ENCODE assay signal across 14 cellular contexts in the genomic region with DNA sequence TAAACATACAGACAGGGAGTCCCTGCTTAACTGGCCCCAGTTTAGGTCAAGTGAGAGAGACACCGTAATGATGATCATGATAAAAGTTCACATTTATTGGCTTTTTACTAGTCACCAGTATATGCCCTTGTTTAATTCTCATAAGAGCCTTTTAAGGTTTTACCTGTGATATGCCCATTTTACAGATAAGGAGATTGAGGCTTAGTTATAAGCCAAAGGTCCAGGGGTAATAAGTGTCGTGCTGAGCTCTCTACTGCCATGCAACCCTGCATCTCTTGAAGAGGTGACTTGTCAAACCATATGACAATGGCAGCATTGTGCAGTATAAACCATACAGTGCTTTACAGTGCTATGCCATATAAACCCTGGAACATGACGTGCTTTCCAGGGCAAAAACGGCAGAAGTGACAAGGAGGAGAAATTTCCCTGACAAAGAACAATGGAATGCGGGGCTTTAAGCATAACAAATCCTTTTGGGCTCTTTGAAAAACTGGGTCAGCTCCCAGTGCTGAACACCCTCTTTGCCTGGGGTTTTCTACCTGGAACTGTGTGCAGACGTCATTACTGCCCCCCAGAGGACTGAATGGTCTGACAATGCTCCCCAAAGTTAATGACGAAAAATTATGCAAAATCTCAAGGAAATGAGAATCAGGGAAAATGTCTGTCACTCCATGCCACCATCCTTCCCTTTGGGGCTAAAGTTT. TPM values are rescaled to one million over a fixed set of nuclear protein-coding genes. Genes with fewer than 3 reads are reported as not detected.
DNase-seq lines count a peak whose midpoint lies in the region; ATAC-seq and TF ChIP-seq lines count a peak whose summit lies in the region.
"Had no signal": no experiment of that assay in that cellular context is flagged by ENCODE, and none has a peak within 500 bp of the region (broad histone marks: within the 10 kb centered on the region; RNA-seq: fewer than 3 reads in every experiment).

No MANE protein-coding gene starts in this region.

- intact Hi-C loops in CD14-positive monocyte (cut with micrococcal nuclease): no loop called here

- H3K27me3 Mint-ChIP-seq in nephron progenitor cell (ENCODE audit: low read depth, poor library complexity) (peaks cover 12% of the 10 kb centered on the region), CD14-positive monocyte (ENCODE audit: low read depth in 3 of 3) (peaks cover 5 to 10% (median 7%) of the 10 kb centered on the region in 3 donors)

- no peak overlapping the region for H3K4me3 Mint-ChIP-seq in nephron progenitor cell
- H3K4me3 Mint-ChIP-seq in CD14-positive monocyte: no peak overlapping the region
- H3K4me3 Mint-ChIP-seq: activated CD8-positive, alpha-beta memory T cell treated with anti-CD3 and anti-CD28 coated beads, Interleukin-2, amount 10 ng/mL, durations not matched to agents 7 days and 5 days; immature natural killer cell had no signal

- peak; percentile 17 for TF ChIP-seq CTCF in nephron progenitor cell (IDR thresholded peaks at IDR 0.05)
- TF ChIP-seq CTCF in CD14-positive monocyte (IDR thresholded peaks at IDR 0.05): no peak

- no peak for ATAC-seq in HG03196 (IDR thresholded peaks at IDR 0.05; ENCODE audit: unreplicated experiment)
- ATAC-seq: activated CD8-positive, alpha-beta memory T cell treated with anti-CD3 and anti-CD28 coated beads, Interleukin-2, amount 10 ng/mL, durations not matched to agents 7 days and 5 days had no signal

- peaks cover 7% of the 10 kb centered on the region for H3K4me1 Mint-ChIP-seq in nephron progenitor cell
- H3K4me1 Mint-ChIP-seq in CD14-positive monocyte: no peaks in the 10 kb centered on the region
- H3K4me1 Mint-ChIP-seq: activated CD8-positive, alpha-beta memory T cell treated with anti-CD3 and anti-CD28 coated beads, Interleukin-2, amount 10 ng/mL, durations not matched to agents 7 days and 5 days; immature natural killer cell had no signal

- H3K36me3 Mint-ChIP-seq in nephron progenitor cell (ENCODE audit: low read depth): no peaks in the 10 kb centered on the region
- no peaks in the 10 kb centered on the region for H3K36me3 Mint-ChIP-seq in CD14-positive monocyte
- H3K36me3 Mint-ChIP-seq: activated CD8-positive, alpha-beta memory T cell treated with anti-CD3 and anti-CD28 coated beads, Interleukin-2, amount 10 ng/mL, durations not matched to agents 7 days and 5 days; immature natural killer cell had no signal

- no peaks in the 10 kb centered on the region for H3K9me3 Mint-ChIP-seq in nephron progenitor cell
- H3K9me3 Mint-ChIP-seq in CD14-positive monocyte: peaks cover 0 to 3% (median 1%) of the 10 kb centered on the region in 7 donors
- H3K9me3 Mint-ChIP-seq: immature natural killer cell had no signal

- H3K27ac Mint-ChIP-seq in nephron progenitor cell: no peak overlapping the region
- no peak overlapping the region for H3K27ac Mint-ChIP-seq in CD14-positive monocyte
- H3K27ac Mint-ChIP-seq: activated CD8-positive, alpha-beta memory T cell treated with anti-CD3 and anti-CD28 coated beads, Interleukin-2, amount 10 ng/mL, durations not matched to agents 7 days and 5 days; immature natural killer cell had no signal

- DNase-seq in DMS 273 (lab: John Stamatoyannopoulos, UW; ENCODE audit: unreplicated experiment): peak; percentile 33
- DNase-seq in DMS 273 treated with DMSO at 0.1 percent for 48 hours (lab: John Stamatoyannopoulos, UW): no peak
- peak; percentile 8 for DNase-seq in LHCN-M2 (ENCODE audit: low read depth)
- peak; percentile 25 for DNase-seq in astrocyte of the hippocampus (ENCODE audit: low read depth, low spot score)
- no peak for DNase-seq in nephron progenitor cell
- no peak for DNase-seq in CD14-positive monocyte (ENCODE audit: low spot score)
- DNase-seq in OCI-M1 (lab: John Stamatoyannopoulos, UW): no peak
- DNase-seq: activated CD8-positive, alpha-beta memory T cell treated with anti-CD3 and anti-CD28 coated beads, Interleukin-2, amount 10 ng/mL, durations not matched to agents 7 days and 5 days; effector memory CD4-positive, alpha-beta T cell; GDM1; immature natural killer cell; NCI-H526 treated with DMSO at 0.1 percent for 48 hours; stimulated activated CD8-positive, alpha-beta memory T cell treated with anti-CD3 and anti-CD28 coated beads, Interleukin-4, amount 100 ng/mL, for 48 hours had no signal

RNA-seq across cellular contexts. Expression of gene C14orf132, which starts 59.7 kb away (rescaled TPM):
- 7.9 and 8.1 TPM in 2 replicates for total RNA-seq in LHCN-M2 (2014; rRNA removed)
- 9.1 TPM for polyA plus RNA-seq in LHCN-M2 (2012)
- not detected for polyA plus RNA-seq in CD14-positive monocyte
- polyA plus RNA-seq: immature natural killer cell had no signal

Comparison
In these comparisons a context has a peak if more than half of its experiments do, and no peak if none do; other contexts are left out.
1. DNase-seq: peak in DMS 273 (single experiment), LHCN-M2 (single experiment) and astrocyte of the hippocampus (single experiment); none in DMS 273 treated with DMSO at 0.1 percent for 48 hours (single experiment), nephron progenitor cell (single experiment), CD14-positive monocyte (single experiment) and OCI-M1 (single experiment).